Comparison of ENCODE assay signal across 12 cellular contexts in genomic region chr1:18632711-18633427, GRCh38.
A peak's percentile ranks its signal among the peaks of the same experiment; 100 is the strongest.
DNase-seq lines count a peak whose midpoint lies in the region; ATAC-seq lines count a peak whose summit lies in the region.
"Had no signal": no experiment of that assay in that cellular context is flagged by ENCODE, and none has a peak within 500 bp of the region (broad histone marks: within the 10 kb centered on the region; RNA-seq: fewer than 3 reads in every experiment).

No MANE protein-coding gene starts in this region.

- ATAC-seq in GM19395 (IDR thresholded peaks at IDR 0.05; ENCODE audit: unreplicated experiment) (no peak), GM19351 (IDR thresholded peaks at IDR 0.05; ENCODE audit: unreplicated experiment) (no peak)

- DNase-seq in DMS53 treated with DMSO at 0.1 percent for 48 hours (lab: John Stamatoyannopoulos, UW; ENCODE audit: unreplicated experiment) (peak; percentile 43), NCI-H1092 (lab: John Stamatoyannopoulos, UW) (peak; percentile 20), astrocyte of the hippocampus (ENCODE audit: low read depth, low spot score) (peak; percentile 20), NCI-H446 (lab: John Stamatoyannopoulos, UW) (no peak), SKM-1 treated with dmso at 0.1 percent for 144 hours (lab: John Stamatoyannopoulos, UW; ENCODE audit: unreplicated experiment) (no peak)
- DNase-seq: activated gamma-delta T cell; NCI-H1417 treated with DMSO at 0.1 percent for 48 hours; stimulated activated CD4-positive, alpha-beta T cell treated with anti-CD3 and anti-CD28 coated beads, Interleukin-4, amount 100 ng/mL, for 1 hour; stimulated activated naive CD4-positive, alpha-beta T cell treated with Interleukin-2 at 50 U/mL for 16 hours had no signal

- H3K9me3 ChIP-seq in neuron (ENCODE audit: low read length): peaks cover 5% of the 10 kb centered on the region

- peaks cover 2% of the 10 kb centered on the region for H3K4me1 ChIP-seq in neuron (ENCODE audit: insufficient read depth, low read length)

- H3K27me3 ChIP-seq in neuron (ENCODE audit: insufficient read depth, low read length): peaks cover 93% of the 10 kb centered on the region

- H3K4me3 ChIP-seq in neuron (ENCODE audit: low read length): peak overlapping the region; percentile 26

- no peaks in the 10 kb centered on the region for H3K36me3 ChIP-seq in neuron (ENCODE audit: insufficient read depth, low read length)

- H2AFZ ChIP-seq in neuron (ENCODE audit: low read depth, low read length): no peak overlapping the region

Comparison
In these comparisons a context has a peak if more than half of its experiments do, and no peak if none do; other contexts are left out.
1. DNase-seq: peak in DMS53 treated with DMSO at 0.1 percent for 48 hours (single experiment), NCI-H1092 (single experiment) and astrocyte of the hippocampus (single experiment); none in NCI-H446 (0 of 2) and SKM-1 treated with dmso at 0.1 percent for 144 hours (single experiment).